ENCODE assay signal across 33 cellular contexts in genomic region chr2:118588826-118589225, GRCh38.
"Had no signal": no experiment of that assay in that cellular context is flagged by ENCODE, and none has a peak within 500 bp of the region (broad histone marks: within the 10 kb centered on the region; RNA-seq: fewer than 3 reads in every experiment).

No MANE protein-coding gene starts in this region.

- H3K9ac ChIP-seq: KMS-11 had no signal

- H3K36me3 ChIP-seq: SJCRH30 had no signal

- H3K27ac ChIP-seq: KMS-11, PC-9, RWPE1, SJCRH30, SK-N-MC had no signal

- ATAC-seq: Panc1, Right ventricle myocardium inferior had no signal

- H3K4me1 ChIP-seq: SJCRH30 had no signal

- H3K9me3 ChIP-seq: SJCRH30 had no signal

- H3K4me3 ChIP-seq: PC-9, SJCRH30, SK-N-MC had no signal

- H2AFZ ChIP-seq: PC-9 had no signal

- DNase-seq: Karpas-422, KBM-7, NCI-H1048, NCI-H1092 treated with DMSO at 0.1 percent for 48 hours, NCI-H1105 treated with DMSO at 0.1 percent for 48 hours, NCI-H1417, NCI-H1436, NCI-H146, NCI-H1694, NCI-H187, NCI-H1930, NCI-H2029 treated with DMSO at 0.1 percent for 48 hours, NCI-H2081 treated with DMSO at 0.1 percent for 48 hours, NCI-H2107, NCI-H2171, NCI-H2227 treated with DMSO at 0.1 percent for 48 hours, NCI-H345, NCI-H446, NCI-H524 treated with DMSO at 0.1 percent for 48 hours, NCI-H526 treated with DMSO at 0.1 percent for 48 hours, NCI-H748 treated with DMSO at 0.1 percent for 48 hours, NCI-H82, PC-9, SHP77, SIG-M5, SJCRH30, SW 1271, T-helper 1 cell had no signal

- H3K4me2 ChIP-seq: KMS-11, PC-9 had no signal
